Comparison of ENCODE assay signal across 14 cellular contexts in genomic region chr14:26867171-26867757, GRCh38.
DNase-seq lines count a peak whose midpoint lies in the region; ATAC-seq and TF ChIP-seq lines count a peak whose summit lies in the region.
"Had no signal": no experiment of that assay in that cellular context is flagged by ENCODE, and none has a peak within 500 bp of the region (broad histone marks: within the 10 kb centered on the region; RNA-seq: fewer than 3 reads in every experiment).

No MANE protein-coding gene starts in this region.

- H3K4me3 ChIP-seq in astrocyte of the spinal cord (ENCODE audit: low read depth, low read length): no peak overlapping the region
- H3K4me3 ChIP-seq: skin epidermis, stomach had no signal

- no peak for ATAC-seq in GM19463 (IDR thresholded peaks at IDR 0.05; ENCODE audit: unreplicated experiment)

- DNase-seq in G401 (ENCODE audit: low spot score) (peak; percentile 57), NCI-H1417 treated with DMSO at 0.1 percent for 48 hours (lab: John Stamatoyannopoulos, UW) (peak; percentile 6), astrocyte of the spinal cord (ENCODE audit: low read depth, low spot score) (peak; percentile 37), left kidney (ENCODE audit: low read depth, low spot score) (peak; percentile 41), SKM-1 treated with dmso at 0.1 percent for 144 hours (lab: John Stamatoyannopoulos, UW; ENCODE audit: unreplicated experiment) (no peak), NOMO-1 treated with dmso at 0.1 percent for 144 hours (lab: John Stamatoyannopoulos, UW; ENCODE audit: unreplicated experiment) (no peak)
- no peak for DNase-seq in stimulated activated CD4-positive, alpha-beta T cell treated with anti-CD3 and anti-CD28 coated beads, Interleukin-12 subunit alpha, Interleukin-12 subunit beta, amount 100 ng/mL, for 4 hours
- DNase-seq: activated naive CD4-positive, alpha-beta T cell treated with anti-CD3 and anti-CD28 coated beads, Interleukin-2, amount 50 U/mL, for 16 hours; GF-D8; mammary epithelial cell; MM.1S; stomach had no signal

- in situ Hi-C loops in G401 (cut with HindIII; ENCODE audit: low sequenced_read_pairs) (no loop called here), astrocyte of the spinal cord (cut with HindIII; ENCODE audit: low sequenced_read_pairs) (no loop called here)

- TF ChIP-seq CTCF in astrocyte of the spinal cord (IDR thresholded peaks at IDR 0.05; ENCODE audit: low read depth, low read length): no peak

Comparison
In these comparisons a context has a peak if more than half of its experiments do, and no peak if none do; other contexts are left out.
1. DNase-seq: peak in G401 (single experiment), NCI-H1417 treated with DMSO at 0.1 percent for 48 hours (single experiment), astrocyte of the spinal cord (single experiment) and left kidney (single experiment); none in SKM-1 treated with dmso at 0.1 percent for 144 hours (single experiment), stimulated activated CD4-positive, alpha-beta T cell treated with anti-CD3 and anti-CD28 coated beads, Interleukin-12 subunit alpha, Interleukin-12 subunit beta, amount 100 ng/mL, for 4 hours (single experiment) and NOMO-1 treated with dmso at 0.1 percent for 144 hours (single experiment).